11 cellular contexts compared by ENCODE assay signal in the genomic region with DNA sequence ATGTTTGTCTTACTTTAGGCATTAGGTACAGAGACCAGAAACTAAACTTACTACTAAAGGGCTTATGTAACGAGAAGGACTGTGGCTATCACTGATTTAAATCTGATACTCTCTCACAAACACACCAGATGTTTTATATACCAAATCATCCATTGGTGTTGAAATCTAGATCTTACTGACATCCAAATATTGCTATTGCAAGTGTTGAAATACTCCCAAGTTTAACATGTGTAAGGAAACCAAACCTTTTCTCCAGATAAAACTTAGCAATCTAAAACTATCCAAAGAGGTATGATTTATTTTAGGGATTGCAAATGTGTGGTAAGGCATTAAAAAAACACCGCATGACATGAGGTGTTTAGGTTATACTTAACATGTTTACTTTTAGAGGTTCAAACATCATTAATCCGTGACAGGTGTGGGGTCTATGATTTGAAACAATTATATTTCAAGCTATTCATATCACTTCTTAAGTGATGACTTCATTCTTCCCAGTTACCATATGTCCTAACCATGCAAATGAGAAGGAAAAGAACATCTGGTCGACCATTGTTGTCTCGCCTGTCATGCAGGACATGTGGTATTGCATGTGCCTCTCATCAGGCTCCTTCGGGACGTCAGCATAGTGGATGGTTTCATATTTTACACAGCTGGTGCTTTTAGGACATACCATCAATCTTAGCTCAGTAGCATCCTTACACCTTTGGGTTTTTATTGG.
DNase-seq lines count a peak whose midpoint lies in the region; ATAC-seq and TF ChIP-seq lines count a peak whose summit lies in the region.
"Had no signal": no experiment of that assay in that cellular context is flagged by ENCODE, and none has a peak within 500 bp of the region (broad histone marks: within the 10 kb centered on the region; RNA-seq: fewer than 3 reads in every experiment).

No MANE protein-coding gene starts in this region.

- no peaks in the 10 kb centered on the region for H4K20me1 ChIP-seq in DOHH2 (ENCODE audit: control insufficient read depth, insufficient read depth, low read depth, low read length)
- H4K20me1 ChIP-seq: BLaER1 had no signal

- H3F3A ChIP-seq in DOHH2 (ENCODE audit: control insufficient read depth, insufficient read depth), result peaks cover 34% of the 10 kb centered on the region

- peak overlapping the region; percentile 70 for H3K4me2 ChIP-seq in DOHH2 (ENCODE audit: low read length)
- H3K4me2 ChIP-seq: BLaER1 had no signal

- intact Hi-C loops in left cardiac atrium (cut with DNase I), result no loop called here

- H3K27ac ChIP-seq in DOHH2 (ENCODE audit: low read depth, low read length), result peak overlapping the region; percentile 100
- no peak overlapping the region for H3K27ac ChIP-seq in effector memory CD4-positive, alpha-beta T cell (ENCODE audit: insufficient read depth, low read length, poor library complexity, severe bottlenecking)
- H3K27ac ChIP-seq: BLaER1 had no signal

- TF ChIP-seq CTCF in DOHH2 (IDR thresholded peaks at IDR 0.05; ENCODE audit: low read depth, low read length, poor library complexity, severe bottlenecking), result no peak

- H3K79me2 ChIP-seq in DOHH2 (ENCODE audit: control insufficient read depth, low read length), result peaks cover 18% of the 10 kb centered on the region

- CTCF ChIA-PET in activated CD4-positive, alpha-beta T cell treated with anti-CD3 and anti-CD28 coated beads, Interleukin-2, amount 10 ng/mL, durations not matched to agents 7 days and 5 days (lab: Charles Lee), result no interaction called here

- DNase-seq in SK-MEL-5 (ENCODE audit: low read depth, low spot score) (peak; percentile 32), AG08395 (ENCODE audit: low spot score) (no peak), left cardiac atrium (no peak)
- no peak for DNase-seq in effector memory CD4-positive, alpha-beta T cell
- DNase-seq in activated CD4-positive, alpha-beta T cell treated with anti-CD3 and anti-CD28 coated beads, Interleukin-2, amount 10 ng/mL, durations not matched to agents 7 days and 5 days, result no peak
- DNase-seq: activated naive CD4-positive, alpha-beta T cell treated with anti-CD3 and anti-CD28 coated beads, Interleukin-2, amount 10 ng/mL, durations not matched to agents 7 days and 5 days; effector CD4-positive, alpha-beta T cell had no signal

- no peak overlapping the region for H3K4me3 Mint-ChIP-seq in activated CD4-positive, alpha-beta T cell treated with anti-CD3 and anti-CD28 coated beads, Interleukin-2, amount 10 ng/mL, durations not matched to agents 7 days and 5 days
- H3K4me3 Mint-ChIP-seq: activated naive CD4-positive, alpha-beta T cell treated with anti-CD3 and anti-CD28 coated beads, Interleukin-2, amount 10 ng/mL, durations not matched to agents 7 days and 5 days had no signal

- H3K9me2 ChIP-seq in DOHH2 (replicated peaks; ENCODE audit: control insufficient read depth, low read length), result no peaks in the 10 kb centered on the region

- H3K4me1 Mint-ChIP-seq in activated CD4-positive, alpha-beta T cell treated with anti-CD3 and anti-CD28 coated beads, Interleukin-2, amount 10 ng/mL, durations not matched to agents 7 days and 5 days, result no peaks in the 10 kb centered on the region
- H3K4me1 Mint-ChIP-seq: activated naive CD4-positive, alpha-beta T cell treated with anti-CD3 and anti-CD28 coated beads, Interleukin-2, amount 10 ng/mL, durations not matched to agents 7 days and 5 days had no signal

- in situ Hi-C loops in SK-MEL-5 (cut with HindIII; ENCODE audit: low pct_unique_long_range_greater_than_20kb, low sequenced_read_pairs), result no loop called here

- H3K9me3 Mint-ChIP-seq in activated CD4-positive, alpha-beta T cell treated with anti-CD3 and anti-CD28 coated beads, Interleukin-2, amount 10 ng/mL, durations not matched to agents 7 days and 5 days, result peaks cover 2% of the 10 kb centered on the region
- H3K9me3 Mint-ChIP-seq: activated naive CD4-positive, alpha-beta T cell treated with anti-CD3 and anti-CD28 coated beads, Interleukin-2, amount 10 ng/mL, durations not matched to agents 7 days and 5 days had no signal

- peak; percentile 87 for ATAC-seq in GM19397 (IDR thresholded peaks at IDR 0.05; ENCODE audit: unreplicated experiment)
- ATAC-seq in HG03135 (IDR thresholded peaks at IDR 0.05; ENCODE audit: unreplicated experiment), result peak; percentile 74
- no peak for ATAC-seq in left cardiac atrium

- H3K27ac Mint-ChIP-seq in activated CD4-positive, alpha-beta T cell treated with anti-CD3 and anti-CD28 coated beads, Interleukin-2, amount 10 ng/mL, durations not matched to agents 7 days and 5 days, result no peak overlapping the region
- H3K27ac Mint-ChIP-seq: activated naive CD4-positive, alpha-beta T cell treated with anti-CD3 and anti-CD28 coated beads, Interleukin-2, amount 10 ng/mL, durations not matched to agents 7 days and 5 days had no signal

- no peaks in the 10 kb centered on the region for H3K36me3 Mint-ChIP-seq in activated CD4-positive, alpha-beta T cell treated with anti-CD3 and anti-CD28 coated beads, Interleukin-2, amount 10 ng/mL, durations not matched to agents 7 days and 5 days (ENCODE audit: low read depth)
- H3K36me3 Mint-ChIP-seq: activated naive CD4-positive, alpha-beta T cell treated with anti-CD3 and anti-CD28 coated beads, Interleukin-2, amount 10 ng/mL, durations not matched to agents 7 days and 5 days had no signal

- H3K9me3 ChIP-seq in DOHH2 (ENCODE audit: control insufficient read depth, insufficient read depth, low read length), result peaks cover 26% of the 10 kb centered on the region
- H3K9me3 ChIP-seq in effector memory CD4-positive, alpha-beta T cell (ENCODE audit: control insufficient read depth, low read length), result no peaks in the 10 kb centered on the region

- H3K4me1 ChIP-seq in DOHH2 (ENCODE audit: control insufficient read depth, low read length), result peaks cover 97% of the 10 kb centered on the region
- no peaks in the 10 kb centered on the region for H3K4me1 ChIP-seq in effector memory CD4-positive, alpha-beta T cell (ENCODE audit: control insufficient read depth, insufficient read depth, low read length, poor library complexity, severe bottlenecking)

- H3K27me3 ChIP-seq in DOHH2 (ENCODE audit: control insufficient read depth, low read length), result no peaks in the 10 kb centered on the region
- no peaks in the 10 kb centered on the region for H3K27me3 ChIP-seq in effector memory CD4-positive, alpha-beta T cell (replicated peaks; ENCODE audit: control insufficient read depth, insufficient read depth, low read length, poor library complexity, severe bottlenecking)
- H3K27me3 ChIP-seq: BLaER1 had no signal

- peaks cover 77% of the 10 kb centered on the region for H3K36me3 ChIP-seq in DOHH2 (ENCODE audit: control insufficient read depth, low read length)
- H3K36me3 ChIP-seq in effector memory CD4-positive, alpha-beta T cell (ENCODE audit: control insufficient read depth, insufficient read depth, low read length), result no peaks in the 10 kb centered on the region
- H3K36me3 ChIP-seq: BLaER1 had no signal

- POLR2A ChIA-PET in activated CD4-positive, alpha-beta T cell treated with anti-CD3 and anti-CD28 coated beads, Interleukin-2, amount 10 ng/mL, durations not matched to agents 7 days and 5 days (lab: Charles Lee), result no interaction called here

- H3K27me3 Mint-ChIP-seq in activated CD4-positive, alpha-beta T cell treated with anti-CD3 and anti-CD28 coated beads, Interleukin-2, amount 10 ng/mL, durations not matched to agents 7 days and 5 days, result peaks cover 30% of the 10 kb centered on the region

- H3K4me3 ChIP-seq in DOHH2 (ENCODE audit: low read length), result peak overlapping the region; percentile 55
- no peak overlapping the region for H3K4me3 ChIP-seq in effector memory CD4-positive, alpha-beta T cell (ENCODE audit: insufficient read depth, low read depth, low read length, poor library complexity, severe bottlenecking)
- H3K4me3 ChIP-seq: BLaER1 had no signal

Comparison
In these comparisons a context has a peak if more than half of its experiments do, and no peak if none do; other contexts are left out.
1. ATAC-seq: peak in GM19397 (single experiment) and HG03135 (single experiment); none in left cardiac atrium (0 of 2).